ENCODE assay signal across 16 cellular contexts in the genomic region with DNA sequence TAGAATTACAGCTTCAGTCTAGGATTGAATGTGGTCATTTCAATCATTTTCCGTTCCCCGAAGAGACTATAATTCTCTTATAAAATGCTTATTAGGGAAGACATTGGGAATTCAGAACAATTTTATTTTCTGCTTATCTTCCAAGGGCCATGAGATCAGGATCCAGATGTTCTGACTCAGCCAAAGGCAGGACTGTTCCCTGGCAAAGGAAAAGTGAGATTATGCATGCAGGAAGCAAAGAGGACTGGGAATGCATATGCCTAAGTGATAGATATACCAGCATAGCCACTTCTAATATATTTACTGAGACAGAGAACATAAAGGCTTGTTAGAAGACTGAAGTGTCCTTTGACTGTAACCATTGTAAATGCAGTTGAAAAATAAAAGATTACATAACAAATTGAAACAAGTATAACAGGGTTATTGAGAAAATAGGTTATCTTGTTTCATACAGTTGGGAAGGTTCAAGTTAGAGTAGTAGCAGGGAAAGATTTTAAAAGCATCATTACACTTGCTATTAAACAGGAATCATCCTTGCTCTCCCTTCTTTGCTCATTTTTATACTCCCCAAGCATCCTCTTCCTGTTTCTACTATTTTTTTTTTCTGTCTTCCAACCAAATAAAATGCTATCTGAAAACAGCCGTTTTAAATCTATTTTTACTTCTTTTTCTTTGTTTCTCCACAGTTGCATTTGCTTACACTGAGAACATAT.
DNase-seq lines count a peak whose midpoint lies in the region; ATAC-seq, FAIRE-seq and TF ChIP-seq lines count a peak whose summit lies in the region.
"Had no signal": no experiment of that assay in that cellular context is flagged by ENCODE, and none has a peak within 500 bp of the region (broad histone marks: within the 10 kb centered on the region; RNA-seq: fewer than 3 reads in every experiment).

No MANE protein-coding gene starts in this region.

- DNase-seq in GM03348 (ENCODE audit: low spot score) = peak; percentile 47
- DNase-seq in astrocyte of the spinal cord (ENCODE audit: low read depth, low spot score) = peak; percentile 24
- no peak for DNase-seq in right atrium auricular region (ENCODE audit: low spot score)
- DNase-seq in osteoblast (ENCODE audit: insufficient read length, low spot score, missing footprints) = peak; percentile 42
- no peak for DNase-seq in BE2C
- DNase-seq in GM20000 (ENCODE audit: low spot score) = no peak
- no peak for DNase-seq in frontal cortex (ENCODE audit: low spot score in 2 of 2)
- DNase-seq: activated CD4-positive, alpha-beta T cell treated with anti-CD3 and anti-CD28 coated beads, Interleukin-2, amount 10 ng/mL, durations not matched to agents 24 days and 14 days; MV-4-11; NCI-H2081; stimulated activated naive B cell treated with anti-CD40 and anti-IgM and Interleukin-4, amounts not matched to agents 10 μg/mL and 1 μg/mL and 100 μg/mL, for 72 hours had no signal

- H3K36me3 ChIP-seq in right atrium auricular region (no peaks in the 10 kb centered on the region), osteoblast (ENCODE audit: insufficient read depth, low read length) (no peaks in the 10 kb centered on the region), BE2C (no peaks in the 10 kb centered on the region)

- TF ChIP-seq CTCF in astrocyte of the spinal cord (IDR thresholded peaks at IDR 0.05; ENCODE audit: low read depth, low read length) (no peak), right atrium auricular region (IDR thresholded peaks at IDR 0.05) (no peak), osteoblast (IDR thresholded peaks at IDR 0.05; ENCODE audit: extremely low read depth, low read depth, low read length) (no peak), BE2C (IDR thresholded peaks at IDR 0.05; ENCODE audit: low read depth, low read length) (no peak), GM20000 (IDR thresholded peaks at IDR 0.05; ENCODE audit: extremely low read depth, missing control alignments) (no peak)

- no peaks in the 10 kb centered on the region for H3K79me2 ChIP-seq in osteoblast (ENCODE audit: insufficient read depth, low read length)

- FAIRE-seq in frontal cortex (lab: Jason Lieb, UNC) = no peak
- FAIRE-seq: colon, GM18507, GM19239 had no signal

- peak overlapping the region; percentile 20 for H2AFZ ChIP-seq in osteoblast (ENCODE audit: low read length)

- peaks cover 0 to 19% of the 10 kb centered on the region in 2 donors for H3K4me1 ChIP-seq in right atrium auricular region
- H3K4me1 ChIP-seq in osteoblast (ENCODE audit: insufficient read depth, low read length) = peaks cover 7% of the 10 kb centered on the region
- 0 out of 2 replicates have a peak, but pooled peaks cover 3% of the 10 kb centered on the region for H3K4me1 ChIP-seq in BE2C

- in situ Hi-C loops in astrocyte of the spinal cord (cut with HindIII; ENCODE audit: low sequenced_read_pairs) = no loop called here

- no peak overlapping the region for H3K4me2 ChIP-seq in osteoblast (ENCODE audit: insufficient read depth, low read length)

- no peaks in the 10 kb centered on the region for H3K27me3 ChIP-seq in right atrium auricular region
- no peaks in the 10 kb centered on the region for H3K27me3 ChIP-seq in osteoblast (ENCODE audit: insufficient read depth, low read length)
- H3K27me3 ChIP-seq in BE2C = no peaks in the 10 kb centered on the region

- no peak overlapping the region for H3K4me3 ChIP-seq in astrocyte of the spinal cord (ENCODE audit: low read depth, low read length)
- H3K4me3 ChIP-seq in right atrium auricular region = no peak overlapping the region
- no peak overlapping the region for H3K4me3 ChIP-seq in osteoblast (ENCODE audit: insufficient read depth, low read length)
- H3K4me3 ChIP-seq in BE2C (ENCODE audit: low read depth, low read length) = no peak overlapping the region

- no peaks in the 10 kb centered on the region for H4K20me1 ChIP-seq in osteoblast (ENCODE audit: insufficient read depth, low read length)

- peak overlapping the region; percentile 24 to 26 for H3K27ac ChIP-seq in right atrium auricular region
- no peak overlapping the region for H3K27ac ChIP-seq in osteoblast (ENCODE audit: low read depth, low read length)
- H3K27ac ChIP-seq: epithelial cell of prostate had no signal

- H3K9me3 ChIP-seq in right atrium auricular region (no peaks in the 10 kb centered on the region), osteoblast (ENCODE audit: low read depth, low read length) (no peaks in the 10 kb centered on the region), BE2C (no peaks in the 10 kb centered on the region)

- ATAC-seq in HG02610 (IDR thresholded peaks at IDR 0.05; ENCODE audit: unreplicated experiment) = no peak
- ATAC-seq: stimulated activated naive B cell treated with anti-CD40 and anti-IgM and Interleukin-4, amounts not matched to agents 10 μg/mL and 1 μg/mL and 100 μg/mL, for 72 hours had no signal

Comparison
In these comparisons a context has a peak if more than half of its experiments do, and no peak if none do; other contexts are left out.
1. DNase-seq: peak in GM03348 (single experiment), astrocyte of the spinal cord (single experiment) and osteoblast (single experiment); none in right atrium auricular region (single experiment), BE2C (single experiment), GM20000 (single experiment) and frontal cortex (0 of 2).